ENCODE assay signal across 8 cellular contexts in the genomic region with DNA sequence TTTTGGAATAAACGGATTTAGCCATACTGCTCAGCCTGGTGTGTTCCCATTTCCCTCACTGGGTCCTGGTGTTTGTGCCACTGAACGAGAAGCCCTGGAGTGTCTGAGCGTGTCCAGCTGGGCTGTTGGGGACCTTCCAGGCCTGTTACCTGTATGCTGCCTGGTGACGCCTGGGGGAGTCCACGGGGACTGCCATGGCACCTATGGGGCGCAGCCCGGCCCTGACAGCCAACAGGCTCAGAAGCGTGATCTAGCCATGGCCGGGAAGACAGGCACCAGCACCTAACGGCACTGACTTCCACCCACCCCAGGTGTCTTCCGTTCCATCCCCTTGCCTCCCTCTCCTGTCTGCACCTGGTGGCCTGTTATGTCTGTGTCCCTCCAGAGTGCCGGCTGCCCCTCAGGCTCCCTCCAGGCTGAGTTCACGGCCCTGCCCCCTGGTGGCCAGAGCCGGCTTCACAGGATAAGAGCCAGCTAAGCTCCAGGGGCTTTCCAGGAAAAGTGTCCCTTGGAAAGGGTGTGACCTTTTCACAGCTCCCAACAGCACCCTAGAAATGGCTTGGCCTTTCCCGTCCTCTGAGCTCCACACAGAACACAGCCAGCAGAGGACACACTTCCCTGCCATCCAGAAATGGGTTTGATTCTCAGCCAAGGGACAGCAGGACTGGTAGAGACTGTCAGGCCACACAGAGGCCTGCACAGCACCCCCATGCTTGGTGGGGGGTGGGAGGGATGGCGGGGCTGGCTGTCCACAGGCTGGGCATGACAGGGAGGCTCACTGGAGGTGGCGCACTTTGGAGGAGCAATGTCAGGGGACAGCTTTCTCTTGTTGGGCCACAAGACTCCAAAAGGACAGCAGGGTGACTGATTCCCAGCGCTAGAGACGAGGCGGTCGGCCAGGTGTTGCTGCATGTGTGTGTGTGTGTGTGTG.
A peak's percentile ranks its signal among the peaks of the same experiment; 100 is the strongest.
DNase-seq lines count a peak whose midpoint lies in the region; ATAC-seq and TF ChIP-seq lines count a peak whose summit lies in the region.
"Not testable (repeated sequence)": the region's sequence is repeated elsewhere in the genome, so short reads cannot be mapped to it uniquely, and the experiment has no call there.

No MANE protein-coding gene starts in this region.

- not testable (repeated sequence) for H3K4me3 ChIP-seq in GM12875 (ENCODE audit: low read depth, low read length); IMR-90 (ENCODE audit: insufficient read depth, low read depth, low read length); left ventricle myocardium inferior

- POLR2A ChIA-PET in IMR-90 (lab: Charles Lee; ENCODE audit: unreplicated experiment); WTC11 (lab: Charles Lee): not testable (repeated sequence)

- in situ Hi-C loops in IMR-90 (cut with MboI; ENCODE audit: low sequenced_read_pairs) = loop anchor here (10.0 kb wide), 1 partner anchor 1968 kb away; no protein-coding TSS in a partner anchor

- H4K20me1 ChIP-seq in IMR-90 (ENCODE audit: insufficient read depth, low read length) = not testable (repeated sequence)

- not testable (repeated sequence) for H2BK120ac ChIP-seq in IMR-90 (ENCODE audit: low read depth, low read length)

- H2BK15ac ChIP-seq in IMR-90 (ENCODE audit: low read depth, low read length) = not testable (repeated sequence)

- not testable (repeated sequence) for H3K14ac ChIP-seq in IMR-90 (replicated peaks; ENCODE audit: low read depth, low read length)

- not testable (repeated sequence) for H3K23ac ChIP-seq in IMR-90 (ENCODE audit: low read depth, low read length)

- not testable (repeated sequence) for H3K36me3 Mint-ChIP-seq in WTC11; chondrocyte (ENCODE audit: low read depth); progenitor cell of endocrine pancreas (ENCODE audit: insufficient read depth)

- peak; percentile 38 for TF ChIP-seq CTCF in C4-2B (conservative IDR thresholded peaks at IDR 0.05)
- TF ChIP-seq CTCF in GM12875 (IDR thresholded peaks at IDR 0.05; ENCODE audit: borderline replicate concordance, insufficient read depth, low read depth, low read length) = 0 out of 2 replicates have a peak, but pooled peaks have one; percentile 2
- not testable (repeated sequence) for TF ChIP-seq CTCF in IMR-90 (conservative IDR thresholded peaks at IDR 0.05; ENCODE audit: low read depth, low read length); WTC11 (IDR thresholded peaks at IDR 0.05)
- peak; percentile 59 for TF ChIP-seq CTCF in chondrocyte (IDR thresholded peaks at IDR 0.05)
- TF ChIP-seq CTCF in left ventricle myocardium inferior (IDR thresholded peaks at IDR 0.05; ENCODE audit: borderline replicate concordance) = peak; percentile 28
- TF ChIP-seq CTCF in progenitor cell of endocrine pancreas (IDR thresholded peaks at IDR 0.05; ENCODE audit: unreplicated experiment) = peak; percentile 16

- CTCF ChIA-PET in IMR-90 (lab: Yijun Ruan, JAX) = not testable (repeated sequence)
- CTCF ChIA-PET in WTC11 (lab: Charles Lee) = interaction anchor here (1.4 kb wide), 1 partner anchor 1969 kb away, joined by 9 read pairs; no protein-coding TSS in a partner anchor

- not testable (repeated sequence) for H3K9me3 ChIP-seq in IMR-90 (ENCODE audit: control insufficient read depth, insufficient read depth, low read length); left ventricle myocardium inferior (replicated peaks)

- H3K4ac ChIP-seq in IMR-90 (ENCODE audit: low read depth, low read length) = not testable (repeated sequence)

- H3K4me3 Mint-ChIP-seq in WTC11; chondrocyte (ENCODE audit: unreplicated experiment); progenitor cell of endocrine pancreas (ENCODE audit: low read depth): not testable (repeated sequence)

- H3K56ac ChIP-seq in IMR-90 (ENCODE audit: extremely low read depth, insufficient read depth, low read length) = not testable (repeated sequence)

- not testable (repeated sequence) for H3K79me1 ChIP-seq in IMR-90 (ENCODE audit: low read depth in 1 of 2, low read length in 2 of 2)

- H4K5ac ChIP-seq in IMR-90 (ENCODE audit: low read depth, low read length) = not testable (repeated sequence)

- H2AFZ ChIP-seq in IMR-90 (replicated peaks; ENCODE audit: low read length, poor library complexity) = not testable (repeated sequence)

- not testable (repeated sequence) for H3K4me1 ChIP-seq in IMR-90 (ENCODE audit: control insufficient read depth, insufficient read depth, low read length); left ventricle myocardium inferior

- H4K8ac ChIP-seq in IMR-90 (ENCODE audit: low read depth in 2 of 2, low read length in 2 of 2) = not testable (repeated sequence)

- DNase-seq in IMR-90; WTC11 (ENCODE audit: low spot score); chondrocyte (ENCODE audit: low spot score); left ventricle myocardium inferior; progenitor cell of endocrine pancreas (ENCODE audit: low spot score, unreplicated experiment): not testable (repeated sequence)

- not testable (repeated sequence) for H2AK5ac ChIP-seq in IMR-90 (ENCODE audit: low read depth, low read length)

- not testable (repeated sequence) for H3K27me3 Mint-ChIP-seq in WTC11 (ENCODE audit: low read depth); chondrocyte (ENCODE audit: low read depth); progenitor cell of endocrine pancreas

- no CpG with 5 or more reads among the region's 21 CpGs for WGBS in IMR-90 (ENCODE audit: extremely low coverage in 2 of 2, insufficient read length in 1 of 2), 2 experiments

- H3K27me3 ChIP-seq in IMR-90 (ENCODE audit: control insufficient read depth, insufficient read depth, low read length); left ventricle myocardium inferior (ENCODE audit: low read depth): not testable (repeated sequence)

- peak; percentile 57 for ATAC-seq in GM21619 (IDR thresholded peaks at IDR 0.05; ENCODE audit: unreplicated experiment)
- peak; percentile 65 for ATAC-seq in IMR-90 (ENCODE audit: low read depth)
- peak; percentile 85 for ATAC-seq in WTC11

- not testable (repeated sequence) for TF ChIP-seq RAD21 in IMR-90 (IDR thresholded peaks at IDR 0.05; ENCODE audit: low read length)

- H3K9ac ChIP-seq in IMR-90 (ENCODE audit: low read depth, low read length) = not testable (repeated sequence)

- intact Hi-C loops in IMR-90 (cut with micrococcal nuclease) = loop anchor here (5.0 kb wide), 1 partner anchor 525 kb away; no protein-coding TSS in a partner anchor
- intact Hi-C loops in left ventricle myocardium inferior (cut with micrococcal nuclease) = not testable (repeated sequence)

- H3K9me3 Mint-ChIP-seq in WTC11; chondrocyte (ENCODE audit: low read depth); progenitor cell of endocrine pancreas (ENCODE audit: low read depth): not testable (repeated sequence)

- dilution Hi-C loops in IMR-90 (cut with HindIII; ENCODE audit: low sequenced_read_pairs, unreplicated experiment) = not testable (repeated sequence)

- H2BK5ac ChIP-seq in IMR-90 (ENCODE audit: low read depth, low read length, poor library complexity, severe bottlenecking) = not testable (repeated sequence)

- H3K36me3 ChIP-seq in IMR-90 (ENCODE audit: control insufficient read depth, insufficient read depth, low read length); left ventricle myocardium inferior: not testable (repeated sequence)

- TF ChIP-seq POLR2A in IMR-90 (IDR thresholded peaks at IDR 0.05; ENCODE audit: low read depth, low read length) = not testable (repeated sequence)

- H3K9me1 ChIP-seq in IMR-90 (ENCODE audit: insufficient read depth, low read length) = not testable (repeated sequence)

- not testable (repeated sequence) for H2AK9ac ChIP-seq in IMR-90 (replicated peaks; ENCODE audit: low read depth, low read length, poor library complexity)

- not testable (repeated sequence) for H4K91ac ChIP-seq in IMR-90 (ENCODE audit: insufficient read depth, low read depth, low read length)

- H3K18ac ChIP-seq in IMR-90 (ENCODE audit: low read depth, low read length) = not testable (repeated sequence)

- H3K27ac Mint-ChIP-seq in WTC11; chondrocyte (ENCODE audit: unreplicated experiment); progenitor cell of endocrine pancreas: not testable (repeated sequence)

- H2BK20ac ChIP-seq in IMR-90 (ENCODE audit: low read depth, low read length) = not testable (repeated sequence)

- not testable (repeated sequence) for H3K27ac ChIP-seq in C4-2B; IMR-90 (ENCODE audit: insufficient read depth, low read length); left ventricle myocardium inferior (replicated peaks)

- not testable (repeated sequence) for H3K4me2 ChIP-seq in IMR-90 (ENCODE audit: low read depth, low read length)

- not testable (repeated sequence) for BruUV-seq in IMR-90 (replicated peaks; lab: Mats Ljungman, UMichigan)

- not testable (repeated sequence) for H3K4me1 Mint-ChIP-seq in WTC11; chondrocyte (ENCODE audit: low read depth); progenitor cell of endocrine pancreas (ENCODE audit: low read depth)
